In genomic region chr12:67943295-67943892, GRCh38 we compare ENCODE assay signal across 8 cellular contexts. TPM values are rescaled to one million over a fixed set of nuclear protein-coding genes. Genes with fewer than 3 reads are reported as not detected.
A peak's percentile ranks its signal among the peaks of the same experiment; 100 is the strongest.
DNase-seq lines count a peak whose midpoint lies in the region; ATAC-seq, FAIRE-seq and TF ChIP-seq lines count a peak whose summit lies in the region.

No MANE protein-coding gene starts in this region.

- peaks cover 19% of the 10 kb centered on the region for H3K27me3 Mint-ChIP-seq in CD4-positive, CD25-positive, alpha-beta regulatory T cell

- no peaks in the 10 kb centered on the region for H3K9me3 ChIP-seq in CD4-positive, CD25-positive, alpha-beta regulatory T cell (ENCODE audit: control insufficient read depth in 2 of 2, low read length in 2 of 2)

- TF ChIP-seq CTCF in LNCaP clone FGC (IDR thresholded peaks at IDR 0.05; ENCODE audit: control insufficient read depth, extremely low read depth, insufficient read depth) = peak; percentile 78

- H3K4me3 ChIP-seq in CD4-positive, CD25-positive, alpha-beta regulatory T cell (ENCODE audit: low read depth, low read length) = no peak overlapping the region
- H3K4me3 ChIP-seq in LNCaP clone FGC (ENCODE audit: low read depth, low read length) = no peak overlapping the region

- H3K36me3 ChIP-seq in CD4-positive, CD25-positive, alpha-beta regulatory T cell (ENCODE audit: control insufficient read depth, insufficient read depth, low read length) = no peaks in the 10 kb centered on the region

- peak; percentile 75 to 86 for ATAC-seq in CD4-positive, CD25-positive, alpha-beta regulatory T cell (ENCODE audit: low read depth in 2 of 2)
- ATAC-seq in GM19463 (IDR thresholded peaks at IDR 0.05; ENCODE audit: unreplicated experiment) = peak; percentile 72

- peak; percentile 82 for FAIRE-seq in RCC 7860 (lab: Jason Lieb, UNC)

- peak; percentile 38 to 69 (median 66) for DNase-seq in CD4-positive, CD25-positive, alpha-beta regulatory T cell
- DNase-seq in LNCaP clone FGC (ENCODE audit: low read depth) = peak; percentile 38
- DNase-seq in RCC 7860 (ENCODE audit: low spot score) = peak; percentile 63
- DNase-seq in activated naive CD4-positive, alpha-beta T cell (lab: John Stamatoyannopoulos, UW) = peak in 3 of 4 experiments; percentile 2 to 36 (median 25)
- peak; percentile 77 for DNase-seq in globus pallidus (ENCODE audit: low spot score)
- peak; percentile 24 for DNase-seq in pulmonary artery endothelial cell (ENCODE audit: low read depth, low spot score)
- DNase-seq in UCSD-AML1 (lab: John Stamatoyannopoulos, UW; ENCODE audit: unreplicated experiment) = no peak

- H3K4me1 Mint-ChIP-seq in CD4-positive, CD25-positive, alpha-beta regulatory T cell = peaks cover 0 to 2% (median under 1%) of the 10 kb centered on the region in 4 donors

- no peaks in the 10 kb centered on the region for H3K9me3 Mint-ChIP-seq in CD4-positive, CD25-positive, alpha-beta regulatory T cell

- no peaks in the 10 kb centered on the region for H3K27me3 ChIP-seq in CD4-positive, CD25-positive, alpha-beta regulatory T cell (ENCODE audit: control insufficient read depth, insufficient read depth, low read length)

- no peaks in the 10 kb centered on the region for H3K4me1 ChIP-seq in CD4-positive, CD25-positive, alpha-beta regulatory T cell (ENCODE audit: control insufficient read depth, insufficient read depth, low read length, poor library complexity, severe bottlenecking)

- H3K36me3 Mint-ChIP-seq in CD4-positive, CD25-positive, alpha-beta regulatory T cell = no peaks in the 10 kb centered on the region

- no peak overlapping the region for H3K27ac Mint-ChIP-seq in CD4-positive, CD25-positive, alpha-beta regulatory T cell

- H3K4me3 Mint-ChIP-seq in CD4-positive, CD25-positive, alpha-beta regulatory T cell = no peak overlapping the region

- H3K27ac ChIP-seq in CD4-positive, CD25-positive, alpha-beta regulatory T cell (ENCODE audit: insufficient read depth, low read length, poor library complexity, severe bottlenecking) = no peak overlapping the region

RNA-seq across cellular contexts. Expression of gene IFNG-AS1, which starts 45.9 kb away (rescaled TPM):
- total RNA-seq in CD4-positive, CD25-positive, alpha-beta regulatory T cell = 9.3 TPM
- polyA plus RNA-seq in CD4-positive, CD25-positive, alpha-beta regulatory T cell = 1 to 10 TPM in 3 of 4 donors, under 1 TPM in 1; 0.24 to 3.9 (median 2.1) TPM
- total RNA-seq in pulmonary artery endothelial cell = not detected in 2 replicates

Comparison
In these comparisons a context has a peak if more than half of its experiments do, and no peak if none do; other contexts are left out.
1. RNA of gene IFNG-AS1, which starts 45.9 kb away (total RNA-seq): 9.3 TPM in CD4-positive, CD25-positive, alpha-beta regulatory T cell (single experiment); not detected in pulmonary artery endothelial cell; every median in the first group is over 10 times any median in the second.